ENCODE assay signal across 1 cellular context in genomic region chr14:71554959-71555612, GRCh38.
TF ChIP-seq lines count a peak whose summit lies in the region.

No MANE protein-coding gene starts in this region.

TF ChIP-seq in SK-N-SH, 30 proteins besides CTCF, POLR2A, EP300 and RAD21 (continued from another document):
- no peak for TF ChIP-seq ZBTB33 (IDR thresholded peaks at IDR 0.05; ENCODE audit: borderline replicate concordance, low read depth)
- TF ChIP-seq FOSL2 (IDR thresholded peaks at IDR 0.05; ENCODE audit: borderline replicate concordance, low read depth) = no peak
- TF ChIP-seq GATA2 (CRISPR knock-in tag; IDR thresholded peaks at IDR 0.05) = no peak
- TF ChIP-seq MXI1 (IDR thresholded peaks at IDR 0.05; ENCODE audit: low read depth, low read length) = no peak
- no peak for TF ChIP-seq REST (IDR thresholded peaks at IDR 0.05; ENCODE audit: low read depth, low read length)
- no peak for TF ChIP-seq USF1 (IDR thresholded peaks at IDR 0.05; ENCODE audit: borderline replicate concordance, low read depth)
